Comparison of ENCODE assay signal across 13 cellular contexts in genomic region chr7:131238260-131238940, GRCh38.
DNase-seq lines count a peak whose midpoint lies in the region; ATAC-seq and TF ChIP-seq lines count a peak whose summit lies in the region.
"Had no signal": no experiment of that assay in that cellular context is flagged by ENCODE, and none has a peak within 500 bp of the region (broad histone marks: within the 10 kb centered on the region; RNA-seq: fewer than 3 reads in every experiment).

No MANE protein-coding gene starts in this region.

- H3K36me3 Mint-ChIP-seq in activated naive CD8-positive, alpha-beta T cell: no peaks in the 10 kb centered on the region

- intact Hi-C loops in posterior vena cava (cut with DNase I): no loop called here

- DNase-seq in AG09309 (ENCODE audit: low read depth): peak; percentile 40
- DNase-seq in HT1080 (ENCODE audit: low read depth): peak; percentile 87
- DNase-seq in kidney glomerular epithelial cell (lab: John Stamatoyannopoulos, UW): peak; percentile 53
- no peak for DNase-seq in HK-2 (ENCODE audit: unreplicated experiment)
- no peak for DNase-seq in activated naive CD4-positive, alpha-beta T cell (lab: John Stamatoyannopoulos, UW)
- DNase-seq in posterior vena cava (ENCODE audit: low spot score): no peak
- DNase-seq: colonic mucosa, KG1, left cardiac atrium, spleen had no signal

- ATAC-seq in GM21528 (IDR thresholded peaks at IDR 0.05; ENCODE audit: low FRiP score, unreplicated experiment): no peak
- ATAC-seq: Panc1 had no signal

- H3K27ac Mint-ChIP-seq in activated naive CD8-positive, alpha-beta T cell: peak overlapping the region; percentile 36

- H3K4me3 Mint-ChIP-seq in activated naive CD8-positive, alpha-beta T cell: no peak overlapping the region

- H3K27me3 Mint-ChIP-seq in activated naive CD8-positive, alpha-beta T cell: no peaks in the 10 kb centered on the region

- no peak overlapping the region for H3K4me3 ChIP-seq in AG09309 (ENCODE audit: control insufficient read depth, low read depth, low read length)
- H3K4me3 ChIP-seq: colonic mucosa, spleen had no signal

- H3K4me1 Mint-ChIP-seq in activated naive CD8-positive, alpha-beta T cell (ENCODE audit: low read depth): peaks cover 42% of the 10 kb centered on the region

- no peak for TF ChIP-seq CTCF in AG09309 (IDR thresholded peaks at IDR 0.05; ENCODE audit: control insufficient read depth, insufficient read depth, low read depth, low read length, missing control alignments)

- H3K9me3 Mint-ChIP-seq in activated naive CD8-positive, alpha-beta T cell (ENCODE audit: low read depth): no peaks in the 10 kb centered on the region

Comparison
In these comparisons a context has a peak if more than half of its experiments do, and no peak if none do; other contexts are left out.
1. DNase-seq: peak in AG09309 (single experiment), HT1080 (single experiment) and kidney glomerular epithelial cell (single experiment); none in HK-2 (single experiment), activated naive CD4-positive, alpha-beta T cell (0 of 4) and posterior vena cava (single experiment).